In the genomic region with DNA sequence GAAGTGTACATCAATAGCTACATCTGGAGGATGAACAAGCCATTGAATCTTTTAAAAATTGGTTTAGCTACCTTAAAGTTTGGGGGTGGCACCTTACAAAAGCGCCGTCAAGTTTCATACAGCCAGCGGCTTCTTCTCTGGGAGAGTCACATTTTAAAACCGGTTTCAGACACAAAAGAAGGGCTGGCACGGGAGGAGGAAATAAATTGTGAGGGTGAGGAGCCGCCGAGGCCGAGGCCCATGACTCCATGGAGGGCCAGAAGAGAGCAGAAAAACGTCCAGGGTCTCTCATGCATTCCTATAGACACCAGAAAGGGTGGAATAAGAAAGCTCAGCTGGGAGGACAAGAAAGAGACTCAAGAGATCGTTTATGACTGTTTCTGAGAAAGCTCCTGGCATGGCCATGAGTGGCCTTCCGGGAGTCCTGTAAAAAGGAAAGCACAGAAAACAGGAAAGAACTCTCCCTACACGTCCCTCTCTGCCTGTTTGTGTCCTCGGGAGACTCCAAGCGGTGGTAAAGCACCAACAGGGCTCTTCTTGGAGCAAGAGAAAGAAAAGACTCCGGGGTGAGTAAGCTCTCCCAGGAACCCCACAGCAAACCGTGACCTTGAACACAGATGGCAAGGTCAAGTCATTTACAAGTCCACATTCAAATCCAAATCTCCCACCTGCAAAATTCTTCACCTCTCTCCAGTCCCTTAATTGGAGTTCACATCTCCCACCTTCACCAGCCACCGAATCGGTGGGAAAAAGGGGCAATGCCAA, we compare ENCODE assay signal across 8 cellular contexts. TPM values are rescaled to one million over a fixed set of nuclear protein-coding genes. Genes with fewer than 3 reads are reported as not detected.
DNase-seq lines count a peak whose midpoint lies in the region; ATAC-seq and TF ChIP-seq lines count a peak whose summit lies in the region.

No MANE protein-coding gene starts in this region.

- H3K4me1 ChIP-seq in Peyer's patch: peaks cover 0 to 40% (median 11%) of the 10 kb centered on the region in 4 donors

- TF ChIP-seq CTCF in Peyer's patch (IDR thresholded peaks at IDR 0.05) (peak in 2 of 6 experiments; percentile 24 to 33), chondrocyte (IDR thresholded peaks at IDR 0.05) (peak; percentile 70)

- peaks cover 48% of the 10 kb centered on the region for H3K4me1 Mint-ChIP-seq in activated naive CD4-positive, alpha-beta T cell treated with anti-CD3 and anti-CD28 coated beads for 36 hours (ENCODE audit: low read depth)
- H3K4me1 Mint-ChIP-seq in chondrocyte (ENCODE audit: low read depth): peaks cover 38% of the 10 kb centered on the region

- H3K27me3 Mint-ChIP-seq in activated naive CD4-positive, alpha-beta T cell treated with anti-CD3 and anti-CD28 coated beads for 36 hours (ENCODE audit: low read depth): no peaks in the 10 kb centered on the region
- peaks cover 16% of the 10 kb centered on the region for H3K27me3 Mint-ChIP-seq in chondrocyte (ENCODE audit: low read depth)

- peak overlapping the region; percentile 75 for H3K4me3 Mint-ChIP-seq in activated naive CD4-positive, alpha-beta T cell treated with anti-CD3 and anti-CD28 coated beads for 36 hours
- H3K4me3 Mint-ChIP-seq in chondrocyte (ENCODE audit: unreplicated experiment): peak overlapping the region; percentile 77

- CTCF ChIA-PET in activated naive CD4-positive, alpha-beta T cell treated with anti-CD3 and anti-CD28 coated beads for 36 hours (lab: Charles Lee): interaction anchor here (0.7 to 4.0 kb wide), 11 partner anchors 9 to 260 kb away, joined by 3 to 39 read pairs (median 4); partner anchors contain the start of gene FRAT1

- intact Hi-C loops in activated naive CD4-positive, alpha-beta T cell treated with anti-CD3 and anti-CD28 coated beads for 36 hours (cut with micrococcal nuclease): loop anchor here (1.0 to 10.0 kb wide), 8 partner anchors 12 to 745 kb away; partner anchors contain the start of genes LCOR, PI4K2A and TM9SF3

- peak overlapping the region; percentile 74 to 99 (median 93) for H3K4me3 ChIP-seq in Peyer's patch

- peaks cover 4% of the 10 kb centered on the region for H3K36me3 Mint-ChIP-seq in activated naive CD4-positive, alpha-beta T cell treated with anti-CD3 and anti-CD28 coated beads for 36 hours (ENCODE audit: low read depth)
- peaks cover 2% of the 10 kb centered on the region for H3K36me3 Mint-ChIP-seq in chondrocyte (ENCODE audit: low read depth)

- peak overlapping the region; percentile 91 to 98 (median 94) for H3K27ac ChIP-seq in Peyer's patch

- no peaks in the 10 kb centered on the region for H3K9me3 ChIP-seq in Peyer's patch

- H3K27me3 ChIP-seq in Peyer's patch: no peaks in the 10 kb centered on the region

- TF ChIP-seq POLR2A in Peyer's patch (IDR thresholded peaks at IDR 0.05): no peak

- ATAC-seq in HG02840 (IDR thresholded peaks at IDR 0.05; ENCODE audit: low FRiP score, unreplicated experiment) (no peak), HG02678 (IDR thresholded peaks at IDR 0.05; ENCODE audit: unreplicated experiment) (no peak)

- no peaks in the 10 kb centered on the region for H3K9me3 Mint-ChIP-seq in activated naive CD4-positive, alpha-beta T cell treated with anti-CD3 and anti-CD28 coated beads for 36 hours
- H3K9me3 Mint-ChIP-seq in chondrocyte (ENCODE audit: low read depth): no peaks in the 10 kb centered on the region

- peak; percentile 22 for DNase-seq in activated naive CD4-positive, alpha-beta T cell treated with anti-CD3 and anti-CD28 coated beads for 36 hours
- DNase-seq in activated naive CD4-positive, alpha-beta T cell (lab: John Stamatoyannopoulos, UW): no peak
- DNase-seq in Peyer's patch (peak in 1 of 3 donors; percentile 66), chondrocyte (ENCODE audit: low spot score) (no peak), kidney tubule cell (ENCODE audit: low spot score) (peak; percentile 82), smooth muscle cell of the brain vasculature (ENCODE audit: low read depth, low spot score) (peak; percentile 47)

- peak overlapping the region; percentile 63 for H3K27ac Mint-ChIP-seq in activated naive CD4-positive, alpha-beta T cell treated with anti-CD3 and anti-CD28 coated beads for 36 hours
- H3K27ac Mint-ChIP-seq in chondrocyte (ENCODE audit: unreplicated experiment): peak overlapping the region; percentile 86

- H3K36me3 ChIP-seq in Peyer's patch: peaks cover 0 to 12% (median 0%) of the 10 kb centered on the region in 3 donors

RNA-seq across cellular contexts. Expression of gene FRAT2, which starts 1.8 kb away (rescaled TPM):
- total RNA-seq in activated naive CD4-positive, alpha-beta T cell treated with anti-CD3 and anti-CD28 coated beads for 36 hours: 1 to 10 TPM; 5.1 to 5.6 TPM
- total RNA-seq in Peyer's patch (10 to 100 TPM; 19.0 to 31.7 (median 24.0) TPM), chondrocyte (4.1 to 4.7 TPM (median 4.2 TPM) in 3 replicates)

RNA-seq across cellular contexts. Expression of gene FRAT1, which starts 13.7 kb away (rescaled TPM):
- 1 to 10 TPM; 2.3 to 3.0 TPM for total RNA-seq in activated naive CD4-positive, alpha-beta T cell treated with anti-CD3 and anti-CD28 coated beads for 36 hours
- total RNA-seq in Peyer's patch (1 to 10 TPM; 1.7 to 9.7 (median 6.9) TPM), chondrocyte (1.3 to 2.6 TPM (median 1.5 TPM) in 3 replicates)

RNA-seq across cellular contexts. Expression of gene ARHGAP19, which starts 40.3 kb away (rescaled TPM):
- total RNA-seq in activated naive CD4-positive, alpha-beta T cell treated with anti-CD3 and anti-CD28 coated beads for 36 hours: 10 to 100 TPM; 76.7 to 91.9 TPM
- total RNA-seq in Peyer's patch (10 to 100 TPM in 1 of 4 donors, 1 to 10 TPM in 3; 4.9 to 28.9 (median 7.3) TPM), chondrocyte (2.5 to 3.3 TPM (median 2.6 TPM) in 3 replicates)

Comparison
In these comparisons a context has a peak if more than half of its experiments do, and no peak if none do; other contexts are left out.
1. DNase-seq: peak in activated naive CD4-positive, alpha-beta T cell treated with anti-CD3 and anti-CD28 coated beads for 36 hours (single experiment), kidney tubule cell (single experiment) and smooth muscle cell of the brain vasculature (single experiment); none in activated naive CD4-positive, alpha-beta T cell (0 of 4) and chondrocyte (single experiment).